ENCODE assay signal across 12 cellular contexts in the genomic region with DNA sequence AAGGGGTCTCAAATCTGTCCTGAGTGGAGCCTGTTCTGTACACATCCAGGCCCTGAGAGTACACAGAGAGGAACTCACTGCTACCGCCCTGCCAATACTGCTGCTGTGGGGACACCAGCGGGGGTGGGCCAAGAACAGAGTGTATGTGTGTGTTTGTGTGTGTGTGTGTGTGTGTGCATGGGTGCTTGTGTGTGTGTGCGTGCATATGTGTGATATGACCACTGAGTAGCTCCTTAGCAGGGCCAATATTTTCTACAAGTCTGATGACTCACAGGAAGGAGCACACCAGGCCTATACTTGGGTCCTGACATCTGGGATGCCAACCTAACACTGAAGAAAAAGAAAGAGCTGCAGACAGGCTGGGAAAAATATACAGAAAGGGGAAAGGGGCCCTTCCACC. TPM values are rescaled to one million over a fixed set of nuclear protein-coding genes. Genes with fewer than 3 reads are reported as not detected.
DNase-seq lines count a peak whose midpoint lies in the region; ATAC-seq, FAIRE-seq and TF ChIP-seq lines count a peak whose summit lies in the region.
"Had no signal": no experiment of that assay in that cellular context is flagged by ENCODE, and none has a peak within 500 bp of the region (broad histone marks: within the 10 kb centered on the region; RNA-seq: fewer than 3 reads in every experiment).

No MANE protein-coding gene starts in this region.

- peak in 1 of 2 donors; percentile 11 for ATAC-seq in right cardiac atrium
- ATAC-seq in upper lobe of left lung (ENCODE audit: low FRiP score in 2 of 2): peak; percentile 2 to 43
- no peak for ATAC-seq in pancreas
- ATAC-seq: K562 had no signal

- TF ChIP-seq CTCF in VCaP (conservative IDR thresholded peaks at IDR 0.05): no peak
- no peak for TF ChIP-seq CTCF in upper lobe of left lung (IDR thresholded peaks at IDR 0.05)
- no peak for TF ChIP-seq CTCF in pancreas (IDR thresholded peaks at IDR 0.05)

- peak overlapping the region; percentile 49 for H3K27ac Mint-ChIP-seq in activated CD4-positive, alpha-beta memory T cell treated with anti-CD3 and anti-CD28 coated beads, Interleukin-2, amount 10 ng/mL, durations not matched to agents 7 days and 5 days
- no peak overlapping the region for H3K27ac Mint-ChIP-seq in activated CD4-positive, alpha-beta memory T cell treated with anti-CD3 and anti-CD28 coated beads for 36 hours

- WGBS in right cardiac atrium: 82% methylated on average over 3 of the region's 3 CpGs
- 70 to 80% methylated on average over 1 to 3 of the region's 3 CpGs for WGBS in upper lobe of left lung, 2 donors
- WGBS in pancreas, 2 donors: 88 to 90% methylated on average over 3 of the region's 3 CpGs

- H3K36me3 Mint-ChIP-seq in activated CD4-positive, alpha-beta memory T cell treated with anti-CD3 and anti-CD28 coated beads, Interleukin-2, amount 10 ng/mL, durations not matched to agents 7 days and 5 days (ENCODE audit: low read depth): no peaks in the 10 kb centered on the region
- H3K36me3 Mint-ChIP-seq in activated CD4-positive, alpha-beta memory T cell treated with anti-CD3 and anti-CD28 coated beads for 36 hours: no peaks in the 10 kb centered on the region

- no peak for TF ChIP-seq EP300 in upper lobe of left lung (IDR thresholded peaks at IDR 0.05)

- H3K27ac ChIP-seq in VCaP (peak overlapping the region; percentile 24; the same call in 1 of the 2 replicates), right cardiac atrium (ENCODE audit: low read length) (peak overlapping the region; percentile 66), upper lobe of left lung (peak overlapping the region in 3 of 4 donors; percentile 73 to 82 (median 76)), pancreas (no peak overlapping the region)

- POLR2A ChIA-PET in activated CD4-positive, alpha-beta memory T cell treated with anti-CD3 and anti-CD28 coated beads, Interleukin-2, amount 10 ng/mL, durations not matched to agents 7 days and 5 days (lab: Charles Lee): interaction anchor here (1.5 kb wide), 1 partner anchor 9 kb away, joined by 4 read pairs; no protein-coding TSS in a partner anchor
- POLR2A ChIA-PET in activated CD4-positive, alpha-beta memory T cell treated with anti-CD3 and anti-CD28 coated beads for 36 hours (lab: Charles Lee): no interaction called here

- no peak for TF ChIP-seq POLR2A in upper lobe of left lung (IDR thresholded peaks at IDR 0.05)

- H3K4me1 ChIP-seq in right cardiac atrium (ENCODE audit: control insufficient read depth, insufficient read depth, low read length) (peaks cover 22% of the 10 kb centered on the region), upper lobe of left lung (peaks cover 28 to 37% (median 31%) of the 10 kb centered on the region in 4 donors), pancreas (peaks cover 3 to 6% (median 5%) of the 10 kb centered on the region in 3 donors)
- H3K4me1 ChIP-seq: HAP-1 had no signal

- no peak for FAIRE-seq in pancreas (lab: Jason Lieb, UNC)
- FAIRE-seq: K562 had no signal

- intact Hi-C loops in activated CD4-positive, alpha-beta memory T cell treated with anti-CD3 and anti-CD28 coated beads for 36 hours (cut with micrococcal nuclease): no loop called here
- intact Hi-C loops in right cardiac atrium (cut with DNase I) (no loop called here), pancreas (cut with DNase I) (no loop called here)

- H3K27me3 ChIP-seq in right cardiac atrium (ENCODE audit: control insufficient read depth, insufficient read depth) (no peaks in the 10 kb centered on the region), upper lobe of left lung (no peaks in the 10 kb centered on the region), pancreas (no peaks in the 10 kb centered on the region)

- DNase-seq in activated CD4-positive, alpha-beta memory T cell treated with anti-CD3 and anti-CD28 coated beads, Interleukin-2, amount 10 ng/mL, durations not matched to agents 7 days and 5 days: no peak
- no peak for DNase-seq in activated CD4-positive, alpha-beta memory T cell treated with anti-CD3 and anti-CD28 coated beads for 36 hours
- peak in 1 of 3 donors; percentile 62 for DNase-seq in right cardiac atrium
- DNase-seq in upper lobe of left lung: no peak
- no peak for DNase-seq in putamen (ENCODE audit: low spot score)
- no peak for DNase-seq in pancreas
- DNase-seq in activated CD4-positive, alpha-beta T cell treated with anti-CD3 and anti-CD28 coated beads, Interleukin-2, amount 50 U/mL, for 1 hour: no peak
- DNase-seq: activated T-cell treated with anti-CD3 and anti-CD28 coated beads, Interleukin-2, amount 50 U/mL, for 4 hours; mesendoderm had no signal

- peaks cover 51% of the 10 kb centered on the region for H3K4me1 Mint-ChIP-seq in activated CD4-positive, alpha-beta memory T cell treated with anti-CD3 and anti-CD28 coated beads, Interleukin-2, amount 10 ng/mL, durations not matched to agents 7 days and 5 days
- H3K4me1 Mint-ChIP-seq in activated CD4-positive, alpha-beta memory T cell treated with anti-CD3 and anti-CD28 coated beads for 36 hours (ENCODE audit: low read depth): peaks cover 18% of the 10 kb centered on the region

- H3K4me3 ChIP-seq in right cardiac atrium (ENCODE audit: low read length) (no peak overlapping the region), upper lobe of left lung (no peak overlapping the region), pancreas (no peak overlapping the region)
- H3K4me3 ChIP-seq: HAP-1, K562 had no signal

- no peak overlapping the region for H3K4me3 Mint-ChIP-seq in activated CD4-positive, alpha-beta memory T cell treated with anti-CD3 and anti-CD28 coated beads, Interleukin-2, amount 10 ng/mL, durations not matched to agents 7 days and 5 days
- H3K4me3 Mint-ChIP-seq in activated CD4-positive, alpha-beta memory T cell treated with anti-CD3 and anti-CD28 coated beads for 36 hours: no peak overlapping the region
- H3K4me3 Mint-ChIP-seq: activated T-cell treated with anti-CD3 and anti-CD28 coated beads, Interleukin-2, amount 50 U/mL, for 4 hours had no signal

- H3K9me3 Mint-ChIP-seq in activated CD4-positive, alpha-beta memory T cell treated with anti-CD3 and anti-CD28 coated beads, Interleukin-2, amount 10 ng/mL, durations not matched to agents 7 days and 5 days: no peaks in the 10 kb centered on the region
- no peaks in the 10 kb centered on the region for H3K9me3 Mint-ChIP-seq in activated CD4-positive, alpha-beta memory T cell treated with anti-CD3 and anti-CD28 coated beads for 36 hours
- H3K9me3 Mint-ChIP-seq: activated T-cell treated with anti-CD3 and anti-CD28 coated beads, Interleukin-2, amount 50 U/mL, for 4 hours had no signal

- H3K36me3 ChIP-seq in upper lobe of left lung: no peaks in the 10 kb centered on the region
- H3K36me3 ChIP-seq in pancreas: no peaks in the 10 kb centered on the region
- H3K36me3 ChIP-seq: HAP-1 had no signal

- peaks cover 23% of the 10 kb centered on the region for H3K27me3 Mint-ChIP-seq in activated CD4-positive, alpha-beta memory T cell treated with anti-CD3 and anti-CD28 coated beads, Interleukin-2, amount 10 ng/mL, durations not matched to agents 7 days and 5 days
- peaks cover 1% of the 10 kb centered on the region for H3K27me3 Mint-ChIP-seq in activated CD4-positive, alpha-beta memory T cell treated with anti-CD3 and anti-CD28 coated beads for 36 hours

- CTCF ChIA-PET in activated CD4-positive, alpha-beta memory T cell treated with anti-CD3 and anti-CD28 coated beads, Interleukin-2, amount 10 ng/mL, durations not matched to agents 7 days and 5 days (lab: Charles Lee): no interaction called here
- CTCF ChIA-PET in activated CD4-positive, alpha-beta memory T cell treated with anti-CD3 and anti-CD28 coated beads for 36 hours (lab: Charles Lee): no interaction called here

- H3K9me3 ChIP-seq in right cardiac atrium (ENCODE audit: control insufficient read depth, low read length): no peaks in the 10 kb centered on the region
- H3K9me3 ChIP-seq in upper lobe of left lung: no peaks in the 10 kb centered on the region
- no peaks in the 10 kb centered on the region for H3K9me3 ChIP-seq in pancreas
- H3K9me3 ChIP-seq: HAP-1 had no signal

RNA-seq across cellular contexts. Expression of a gene that starts 1.4 kb away (rescaled TPM):
- total RNA-seq in activated CD4-positive, alpha-beta memory T cell treated with anti-CD3 and anti-CD28 coated beads, Interleukin-2, amount 10 ng/mL, durations not matched to agents 7 days and 5 days: not detected
- total RNA-seq in activated CD4-positive, alpha-beta memory T cell treated with anti-CD3 and anti-CD28 coated beads for 36 hours: not detected
- total RNA-seq in right cardiac atrium (under 1 TPM; 0.17 to 0.45 (median 0.39) TPM), upper lobe of left lung (1 to 10 TPM in 3 of 6 donors, under 1 TPM in 2, not detected in 1; 0.30 to 2.3 (median 1.4) TPM), pancreas (under 1 TPM in 1 of 6 donors, not detected in 5; 0.09 TPM)
- polyA plus RNA-seq in right cardiac atrium (0.41 TPM), pancreas (not detected)
- total RNA-seq: activated T-cell treated with anti-CD3 and anti-CD28 coated beads, Interleukin-2, amount 50 U/mL, for 4 hours; K562 had no signal
- polyA plus RNA-seq: K562 had no signal

RNA-seq across cellular contexts. Expression of a gene that starts 26.4 kb away (rescaled TPM):
- total RNA-seq in activated CD4-positive, alpha-beta memory T cell treated with anti-CD3 and anti-CD28 coated beads, Interleukin-2, amount 10 ng/mL, durations not matched to agents 7 days and 5 days: not detected
- total RNA-seq in activated CD4-positive, alpha-beta memory T cell treated with anti-CD3 and anti-CD28 coated beads for 36 hours: not detected
- total RNA-seq in right cardiac atrium (under 1 TPM in 1 of 4 donors, not detected in 3; 0.43 TPM), upper lobe of left lung (1 to 10 TPM in 1 of 6 donors, under 1 TPM in 3, not detected in 2; 0.37 to 2.1 (median 0.75) TPM), pancreas (under 1 TPM in 1 of 6 donors, not detected in 5; 0.31 TPM)
- polyA plus RNA-seq in right cardiac atrium (0.20 TPM), pancreas (under 1 TPM in 1 of 2 donors, not detected in 1; 0.30 TPM)
- total RNA-seq: activated T-cell treated with anti-CD3 and anti-CD28 coated beads, Interleukin-2, amount 50 U/mL, for 4 hours; K562 had no signal

RNA-seq across cellular contexts. Expression of a gene that starts 32.3 kb away (rescaled TPM):
- 1 to 10 TPM; 6.0 to 7.2 TPM for total RNA-seq in activated CD4-positive, alpha-beta memory T cell treated with anti-CD3 and anti-CD28 coated beads, Interleukin-2, amount 10 ng/mL, durations not matched to agents 7 days and 5 days
- 1 to 10 TPM; 6.7 to 7.2 TPM for total RNA-seq in activated CD4-positive, alpha-beta memory T cell treated with anti-CD3 and anti-CD28 coated beads for 36 hours
- total RNA-seq in right cardiac atrium (10 to 100 TPM; 16.8 to 36.6 (median 23.5) TPM), upper lobe of left lung (100 to 1,000 TPM in 1 of 6 donors, 10 to 100 TPM in 5; 30.2 to 104 (median 39.9) TPM), pancreas (10 to 100 TPM; 10.9 to 22.2 (median 15.2) TPM)
- polyA plus RNA-seq in right cardiac atrium (11.5 TPM), pancreas (10 to 100 TPM in 1 of 2 donors, 1 to 10 TPM in 1; 5.4 to 19.7 TPM)

RNA-seq across cellular contexts. Expression of a gene that starts 45.3 kb away (rescaled TPM):
- total RNA-seq in activated CD4-positive, alpha-beta memory T cell treated with anti-CD3 and anti-CD28 coated beads, Interleukin-2, amount 10 ng/mL, durations not matched to agents 7 days and 5 days: 1 to 10 TPM; 1.5 to 1.8 TPM
- 1 to 10 TPM in 1 of 2 experiments, under 1 TPM in 1; 0.90 to 1.2 TPM for total RNA-seq in activated CD4-positive, alpha-beta memory T cell treated with anti-CD3 and anti-CD28 coated beads for 36 hours
- total RNA-seq in right cardiac atrium (1 to 10 TPM in 3 of 4 donors, under 1 TPM in 1; 0.31 to 1.2 (median 1.1) TPM), upper lobe of left lung (1 to 10 TPM in 3 of 6 donors, under 1 TPM in 1, not detected in 2; 1.00 to 3.7 (median 1.5) TPM), pancreas (under 1 TPM in 3 of 6 donors, not detected in 3; 0.25 to 0.37 (median 0.34) TPM)
- polyA plus RNA-seq in right cardiac atrium (1.1 TPM), pancreas (under 1 TPM; 0.19 TPM)

Comparison
In these comparisons a context has a peak if more than half of its experiments do, and no peak if none do; other contexts are left out.
1. H3K27ac ChIP-seq: peak in VCaP (single experiment), right cardiac atrium (single experiment) and upper lobe of left lung (3 of 4); none in pancreas (0 of 4).
2. ATAC-seq: peak in upper lobe of left lung (2 of 2); none in pancreas (0 of 4).